17 cellular contexts compared by ENCODE assay signal in genomic region chr3:73592154-73592877, GRCh38.
DNase-seq lines count a peak whose midpoint lies in the region; TF ChIP-seq lines count a peak whose summit lies in the region.
"Had no signal": no experiment of that assay in that cellular context is flagged by ENCODE, and none has a peak within 500 bp of the region (broad histone marks: within the 10 kb centered on the region; RNA-seq: fewer than 3 reads in every experiment).

No MANE protein-coding gene starts in this region.

- H3K36me3 Mint-ChIP-seq in nephron progenitor cell (ENCODE audit: low read depth) = peaks cover 69% of the 10 kb centered on the region
- H3K36me3 Mint-ChIP-seq: naive B cell had no signal

- peaks cover 12% of the 10 kb centered on the region for H3K9me3 Mint-ChIP-seq in nephron progenitor cell
- H3K9me3 Mint-ChIP-seq: activated CD4-positive, alpha-beta T cell treated with anti-CD3 and anti-CD28 coated beads, Interleukin-2, amount 10 ng/mL, durations not matched to agents 7 days and 5 days; activated T-helper 1 cell treated with anti-CD3 and anti-CD28 coated beads, Interleukin-12 subunit alpha, Interleukin-12 subunit beta, Interleukin-2, Interleukin-4 antibody, amounts not matched to agents 30 ng/mL and 10 ng/mL and 1 ng/mL, durations not matched to agents 14 hours and 24 hours and 36 hours; type B pancreatic cell had no signal

- peak overlapping the region; percentile 55 for H3K27ac Mint-ChIP-seq in nephron progenitor cell
- H3K27ac Mint-ChIP-seq: activated CD4-positive, alpha-beta T cell treated with anti-CD3 and anti-CD28 coated beads, Interleukin-2, amount 10 ng/mL, durations not matched to agents 7 days and 5 days; activated T-helper 1 cell treated with anti-CD3 and anti-CD28 coated beads, Interleukin-12 subunit alpha, Interleukin-12 subunit beta, Interleukin-2, Interleukin-4 antibody, amounts not matched to agents 30 ng/mL and 10 ng/mL and 1 ng/mL, durations not matched to agents 14 hours and 24 hours and 36 hours; type B pancreatic cell had no signal

- no peak for TF ChIP-seq CTCF in nephron progenitor cell (IDR thresholded peaks at IDR 0.05)

- DNase-seq in NCI-H1694 (lab: John Stamatoyannopoulos, UW) = peak; percentile 6
- DNase-seq in NCI-H1694 treated with DMSO at 0.1 percent for 48 hours (lab: John Stamatoyannopoulos, UW) = no peak
- peak in 2 of 3 experiments; percentile 70 to 94 for DNase-seq in NCI-H1417 (lab: John Stamatoyannopoulos, UW)
- peak; percentile 39 for DNase-seq in SHP77 treated with DMSO at 0.1 percent for 48 hours (lab: John Stamatoyannopoulos, UW)
- no peak for DNase-seq in nephron progenitor cell
- DNase-seq in T-helper 2 cell = no peak
- DNase-seq in SIG-M5 treated with dmso at 0.1 percent for 504 hours (lab: John Stamatoyannopoulos, UW; ENCODE audit: unreplicated experiment) = no peak
- no peak for DNase-seq in dedifferentiated amniotic fluid mesenchymal stem cell (ENCODE audit: extremely low spot score)
- DNase-seq: 8988T; activated CD4-positive, alpha-beta T cell treated with anti-CD3 and anti-CD28 coated beads, Interleukin-2, amount 10 ng/mL, durations not matched to agents 7 days and 5 days; GF-D8; left lung; naive B cell; NCI-H526 treated with DMSO at 0.1 percent for 48 hours; stimulated activated CD4-positive, alpha-beta T cell treated with anti-CD3 and anti-CD28 coated beads, Interleukin-2, amount 100 ng/mL, for 48 hours had no signal

- H3K4me1 Mint-ChIP-seq in nephron progenitor cell = peaks cover 23% of the 10 kb centered on the region
- H3K4me1 Mint-ChIP-seq: activated CD4-positive, alpha-beta T cell treated with anti-CD3 and anti-CD28 coated beads, Interleukin-2, amount 10 ng/mL, durations not matched to agents 7 days and 5 days; naive B cell had no signal

- H3K27me3 Mint-ChIP-seq in nephron progenitor cell (ENCODE audit: low read depth, poor library complexity) = no peaks in the 10 kb centered on the region
- H3K27me3 Mint-ChIP-seq: activated CD4-positive, alpha-beta T cell treated with anti-CD3 and anti-CD28 coated beads, Interleukin-2, amount 10 ng/mL, durations not matched to agents 7 days and 5 days; type B pancreatic cell had no signal

- H3K4me3 Mint-ChIP-seq in nephron progenitor cell = no peak overlapping the region
- H3K4me3 Mint-ChIP-seq: activated CD4-positive, alpha-beta T cell treated with anti-CD3 and anti-CD28 coated beads, Interleukin-2, amount 10 ng/mL, durations not matched to agents 7 days and 5 days; activated T-helper 1 cell treated with anti-CD3 and anti-CD28 coated beads, Interleukin-12 subunit alpha, Interleukin-12 subunit beta, Interleukin-2, Interleukin-4 antibody, amounts not matched to agents 30 ng/mL and 10 ng/mL and 1 ng/mL, durations not matched to agents 14 hours and 24 hours and 36 hours; naive B cell; type B pancreatic cell had no signal

Comparison
In these comparisons a context has a peak if more than half of its experiments do, and no peak if none do; other contexts are left out.
1. DNase-seq: peak in NCI-H1694 (single experiment), NCI-H1417 (2 of 3) and SHP77 treated with DMSO at 0.1 percent for 48 hours (single experiment); none in NCI-H1694 treated with DMSO at 0.1 percent for 48 hours (single experiment), nephron progenitor cell (single experiment), T-helper 2 cell (0 of 5), SIG-M5 treated with dmso at 0.1 percent for 504 hours (single experiment) and dedifferentiated amniotic fluid mesenchymal stem cell (single experiment).